9 cellular contexts compared by ENCODE assay signal in the genomic region with DNA sequence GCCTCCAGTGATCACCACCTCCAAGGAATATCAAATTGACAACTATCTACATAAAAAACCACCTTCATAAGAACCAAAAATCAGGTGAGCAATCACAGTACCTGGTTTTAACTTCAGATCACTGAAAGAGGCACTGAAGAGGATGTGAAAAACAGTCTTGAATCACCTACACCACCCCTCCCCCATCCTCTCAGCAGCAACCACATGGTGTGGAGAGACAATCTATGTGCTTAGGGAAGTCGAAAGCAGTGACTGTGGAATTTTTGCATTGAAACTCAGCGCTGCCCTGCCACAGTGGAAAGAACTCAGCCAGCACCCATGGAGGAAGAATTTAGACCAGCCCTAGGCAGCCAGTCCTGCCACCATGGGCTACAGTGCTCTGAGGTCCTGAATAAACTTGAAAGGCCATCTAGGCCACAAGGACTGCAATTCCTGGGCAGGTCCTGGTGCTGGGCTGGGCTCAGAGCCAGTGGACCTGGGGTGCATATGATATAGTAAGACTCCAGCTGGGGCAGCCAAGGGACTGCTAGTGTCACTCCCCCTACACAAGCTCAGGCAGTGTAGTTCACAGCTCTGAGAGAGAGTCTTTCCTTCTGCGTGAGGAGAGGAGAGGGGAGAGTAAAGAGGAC.
DNase-seq lines count a peak whose midpoint lies in the region; ATAC-seq lines count a peak whose summit lies in the region.
"Had no signal": no experiment of that assay in that cellular context is flagged by ENCODE, and none has a peak within 500 bp of the region (broad histone marks: within the 10 kb centered on the region; RNA-seq: fewer than 3 reads in every experiment).

No MANE protein-coding gene starts in this region.

- CTCF ChIA-PET in activated CD4-positive, alpha-beta T cell treated with anti-CD3 and anti-CD28 coated beads for 36 hours (lab: Charles Lee): interaction anchor here (0.7 to 1.0 kb wide), 2 partner anchors 10 to 284 kb away, joined by 4 read pairs; no protein-coding TSS in a partner anchor
- CTCF ChIA-PET in activated naive CD4-positive, alpha-beta T cell treated with anti-CD3 and anti-CD28 coated beads for 36 hours (lab: Charles Lee): interaction anchor here (0.6 kb wide), 1 partner anchor 128 kb away, joined by 4 read pairs; no protein-coding TSS in a partner anchor

- peak; percentile 67 for DNase-seq in activated CD4-positive, alpha-beta T cell treated with anti-CD3 and anti-CD28 coated beads for 36 hours
- no peak for DNase-seq in activated CD4-positive, alpha-beta T cell treated with anti-CD3 and anti-CD28 coated beads, Interleukin-2, amount 50 U/mL, for 4 hours
- peak; percentile 73 for DNase-seq in activated naive CD4-positive, alpha-beta T cell treated with anti-CD3 and anti-CD28 coated beads for 36 hours
- DNase-seq in stimulated activated CD4-positive, alpha-beta T cell treated with anti-CD3 and anti-CD28 coated beads, Interleukin-2, amount 100 ng/mL, for 48 hours: peak; percentile 11 to 15
- DNase-seq in mucosa of gallbladder (ENCODE audit: low spot score): no peak
- no peak for DNase-seq in NK-92 treated with Interleukin-12 subunit alpha and Interleukin-12 subunit beta, amount 100 ng/mL, for 24 hours (lab: John Stamatoyannopoulos, UW)
- DNase-seq: NCI-H2029 had no signal

- H3K4me1 Mint-ChIP-seq in activated CD4-positive, alpha-beta T cell treated with anti-CD3 and anti-CD28 coated beads for 36 hours: peaks cover 47% of the 10 kb centered on the region
- peaks cover 36% of the 10 kb centered on the region for H3K4me1 Mint-ChIP-seq in activated naive CD4-positive, alpha-beta T cell treated with anti-CD3 and anti-CD28 coated beads for 36 hours (ENCODE audit: low read depth)

- POLR2A ChIA-PET in activated CD4-positive, alpha-beta T cell treated with anti-CD3 and anti-CD28 coated beads for 36 hours (lab: Charles Lee): no interaction called here

- H3K4me3 Mint-ChIP-seq in activated CD4-positive, alpha-beta T cell treated with anti-CD3 and anti-CD28 coated beads for 36 hours: no peak overlapping the region
- H3K4me3 Mint-ChIP-seq in activated naive CD4-positive, alpha-beta T cell treated with anti-CD3 and anti-CD28 coated beads for 36 hours: no peak overlapping the region

- no peaks in the 10 kb centered on the region for H3K9me3 Mint-ChIP-seq in activated CD4-positive, alpha-beta T cell treated with anti-CD3 and anti-CD28 coated beads for 36 hours (ENCODE audit: low read depth)
- no peaks in the 10 kb centered on the region for H3K9me3 Mint-ChIP-seq in activated naive CD4-positive, alpha-beta T cell treated with anti-CD3 and anti-CD28 coated beads for 36 hours

- peaks cover 58% of the 10 kb centered on the region for H3K36me3 Mint-ChIP-seq in activated CD4-positive, alpha-beta T cell treated with anti-CD3 and anti-CD28 coated beads for 36 hours (ENCODE audit: low read depth)
- H3K36me3 Mint-ChIP-seq in activated naive CD4-positive, alpha-beta T cell treated with anti-CD3 and anti-CD28 coated beads for 36 hours (ENCODE audit: low read depth): peaks cover 48% of the 10 kb centered on the region

- H3K27me3 Mint-ChIP-seq in activated CD4-positive, alpha-beta T cell treated with anti-CD3 and anti-CD28 coated beads for 36 hours: no peaks in the 10 kb centered on the region
- no peaks in the 10 kb centered on the region for H3K27me3 Mint-ChIP-seq in activated naive CD4-positive, alpha-beta T cell treated with anti-CD3 and anti-CD28 coated beads for 36 hours (ENCODE audit: low read depth)

- intact Hi-C loops in activated CD4-positive, alpha-beta T cell treated with anti-CD3 and anti-CD28 coated beads for 36 hours (cut with DNase I, micrococcal nuclease): no loop called here
- intact Hi-C loops in activated naive CD4-positive, alpha-beta T cell treated with anti-CD3 and anti-CD28 coated beads for 36 hours (cut with micrococcal nuclease): loop anchor here (1.0 kb wide), 1 partner anchor 14 kb away; no protein-coding TSS in a partner anchor

- peak; percentile 83 for ATAC-seq in activated CD4-positive, alpha-beta T cell treated with anti-CD3 and anti-CD28 coated beads for 36 hours
- ATAC-seq in HG02981 (IDR thresholded peaks at IDR 0.05; ENCODE audit: unreplicated experiment) (peak; percentile 66), HG02938 (IDR thresholded peaks at IDR 0.05; ENCODE audit: unreplicated experiment) (no peak)

- peak overlapping the region; percentile 58 for H3K27ac Mint-ChIP-seq in activated CD4-positive, alpha-beta T cell treated with anti-CD3 and anti-CD28 coated beads for 36 hours
- H3K27ac Mint-ChIP-seq in activated naive CD4-positive, alpha-beta T cell treated with anti-CD3 and anti-CD28 coated beads for 36 hours: no peak overlapping the region

Comparison
In these comparisons a context has a peak if more than half of its experiments do, and no peak if none do; other contexts are left out.
1. DNase-seq: peak in activated CD4-positive, alpha-beta T cell treated with anti-CD3 and anti-CD28 coated beads for 36 hours (single experiment), activated naive CD4-positive, alpha-beta T cell treated with anti-CD3 and anti-CD28 coated beads for 36 hours (single experiment) and stimulated activated CD4-positive, alpha-beta T cell treated with anti-CD3 and anti-CD28 coated beads, Interleukin-2, amount 100 ng/mL, for 48 hours (2 of 2); none in activated CD4-positive, alpha-beta T cell treated with anti-CD3 and anti-CD28 coated beads, Interleukin-2, amount 50 U/mL, for 4 hours (0 of 2), mucosa of gallbladder (single experiment) and NK-92 treated with Interleukin-12 subunit alpha and Interleukin-12 subunit beta, amount 100 ng/mL, for 24 hours (single experiment).